In genomic region chr7:74988436-74988835, GRCh38 we compare ENCODE assay signal across 2 cellular contexts.
A peak's percentile ranks its signal among the peaks of the same experiment; 100 is the strongest.
TF ChIP-seq lines count a peak whose summit lies in the region.

No MANE protein-coding gene starts in this region.

TF ChIP-seq in A549, 52 proteins besides CTCF, POLR2A, EP300 and RAD21:
- peak; percentile 84 for TF ChIP-seq MAFK (IDR thresholded peaks at IDR 0.05; ENCODE audit: partially characterized antibody)

TF ChIP-seq in HepG2, 621 proteins besides CTCF, POLR2A, EP300 and RAD21:
- TF ChIP-seq MAFF (IDR thresholded peaks at IDR 0.05; ENCODE audit: low read depth, low read length): peak; percentile 79
- TF ChIP-seq MAFK (conservative IDR thresholded peaks at IDR 0.05 in 1 of 2, IDR thresholded peaks at IDR 0.05 in 1 of 2; ENCODE audit: low read length in 2 of 2): peak; percentile 78 to 87
